In the genomic region with DNA sequence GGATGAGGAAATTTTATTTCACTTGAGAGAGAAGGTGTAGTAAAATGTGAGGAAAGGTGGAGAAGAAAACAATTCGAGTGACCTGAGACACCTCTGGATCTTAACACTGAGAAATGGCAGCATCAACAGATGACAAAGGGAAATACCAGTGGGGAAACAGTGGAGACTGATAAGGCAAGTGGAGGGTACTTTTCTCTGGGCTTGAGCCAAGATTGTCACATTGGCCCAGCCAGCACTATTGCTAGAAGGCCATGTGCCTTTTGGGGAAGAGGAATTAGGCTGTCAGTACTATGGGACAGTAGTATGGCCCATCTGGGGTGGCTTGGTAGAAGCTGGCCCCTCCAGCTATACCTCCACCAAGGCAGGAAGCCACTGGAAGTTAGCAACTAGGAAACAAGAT, we compare ENCODE assay signal across 25 cellular contexts. TPM values are rescaled to one million over a fixed set of nuclear protein-coding genes. Genes with fewer than 3 reads are reported as not detected.
"Had no signal": no experiment of that assay in that cellular context is flagged by ENCODE, and none has a peak within 500 bp of the region (broad histone marks: within the 10 kb centered on the region; RNA-seq: fewer than 3 reads in every experiment).

No MANE protein-coding gene starts in this region.

- H3K4me3 Mint-ChIP-seq: activated CD4-positive, alpha-beta T cell treated with anti-CD3 and anti-CD28 coated beads, Interleukin-2, amount 10 ng/mL, durations not matched to agents 7 days and 5 days; activated CD8-positive, alpha-beta T cell treated with anti-CD3 and anti-CD28 coated beads, Interleukin-2, amount 10 ng/mL, durations not matched to agents 7 days and 5 days; activated T-cell treated with anti-CD3 and anti-CD28 coated beads, Interleukin-2, amount 50 U/mL, for 72 hours; naive B cell; stimulated activated naive B cell treated with anti-CD40 and anti-IgM and Interleukin-4, amounts not matched to agents 10 μg/mL and 1 μg/mL and 100 μg/mL, for 72 hours; T-helper 1 cell treated with Interleukin-12 subunit alpha and Interleukin-12 subunit beta and Interleukin-4 antibody, amounts not matched to agents 30 μg/mL and 1 μg/mL, for 36 hours; type B pancreatic cell had no signal

- H3K36me3 Mint-ChIP-seq: naive B cell; stimulated activated naive B cell treated with anti-CD40 and anti-IgM and Interleukin-4, amounts not matched to agents 10 μg/mL and 1 μg/mL and 100 μg/mL, for 72 hours; type B pancreatic cell had no signal

- DNase-seq: activated CD4-positive, alpha-beta T cell treated with anti-CD3 and anti-CD28 coated beads, Interleukin-2, amount 10 ng/mL, durations not matched to agents 7 days and 5 days; activated CD4-positive, CD25-positive, alpha-beta regulatory T cell treated with anti-CD3 and anti-CD28 coated beads, Interleukin-2, amount 50 U/mL, for 72 hours; activated CD8-positive, alpha-beta T cell treated with anti-CD3 and anti-CD28 coated beads, Interleukin-2, amount 10 ng/mL, durations not matched to agents 7 days and 5 days; activated effector memory CD4-positive, alpha-beta T cell treated with anti-CD3 and anti-CD28 coated beads, Interleukin-2, amount 50 U/mL, for 16 hours; activated naive CD4-positive, alpha-beta T cell treated with anti-CD3 and anti-CD28 coated beads, Interleukin-2, amount 50 U/mL, for 16 hours; activated T-cell treated with anti-CD3 and anti-CD28 coated beads, Interleukin-2, amount 50 U/mL, for 72 hours; anterior cingulate cortex; body of pancreas; hippocampal formation; left colon; lower lobe of right lung; naive B cell; nucleus accumbens; sigmoid colon; stimulated activated CD4-positive, alpha-beta T cell treated with anti-CD3 and anti-CD28 coated beads, Interleukin-2, amount 100 ng/mL, for 48 hours; stimulated activated CD8-positive, alpha-beta memory T cell treated with anti-CD3 and anti-CD28 coated beads, Interleukin-4, amount 100 ng/mL, for 48 hours; stimulated activated naive B cell treated with anti-CD40 and anti-IgM and Interleukin-4, amounts not matched to agents 10 μg/mL and 1 μg/mL and 100 μg/mL, for 72 hours; T1000; WERI-Rb-1 had no signal

- H3K27ac Mint-ChIP-seq: activated CD4-positive, alpha-beta T cell treated with anti-CD3 and anti-CD28 coated beads, Interleukin-2, amount 10 ng/mL, durations not matched to agents 7 days and 5 days; activated CD8-positive, alpha-beta T cell treated with anti-CD3 and anti-CD28 coated beads, Interleukin-2, amount 10 ng/mL, durations not matched to agents 7 days and 5 days; activated T-cell treated with anti-CD3 and anti-CD28 coated beads, Interleukin-2, amount 50 U/mL, for 72 hours; naive B cell; stimulated activated naive B cell treated with anti-CD40 and anti-IgM and Interleukin-4, amounts not matched to agents 10 μg/mL and 1 μg/mL and 100 μg/mL, for 72 hours; T-helper 1 cell treated with Interleukin-12 subunit alpha and Interleukin-12 subunit beta and Interleukin-4 antibody, amounts not matched to agents 30 μg/mL and 1 μg/mL, for 36 hours; type B pancreatic cell had no signal

- H3K4me3 ChIP-seq: body of pancreas, cardiac muscle cell, lower lobe of right lung, sigmoid colon, thoracic aorta had no signal

- H3K9me3 ChIP-seq: body of pancreas, lower lobe of right lung, sigmoid colon, thoracic aorta had no signal

- H3K27me3 ChIP-seq: body of pancreas, cardiac muscle cell, sigmoid colon had no signal

- H3K4me1 ChIP-seq: body of pancreas, lower lobe of right lung, sigmoid colon had no signal

- H3K27ac ChIP-seq: body of pancreas, cardiac muscle cell, epithelial cell of prostate, lower lobe of right lung, sigmoid colon, thoracic aorta, WERI-Rb-1 had no signal

- H3K9me3 Mint-ChIP-seq: activated CD4-positive, alpha-beta T cell treated with anti-CD3 and anti-CD28 coated beads, Interleukin-2, amount 10 ng/mL, durations not matched to agents 7 days and 5 days; activated T-cell treated with anti-CD3 and anti-CD28 coated beads, Interleukin-2, amount 50 U/mL, for 72 hours; stimulated activated naive B cell treated with anti-CD40 and anti-IgM and Interleukin-4, amounts not matched to agents 10 μg/mL and 1 μg/mL and 100 μg/mL, for 72 hours; T-helper 1 cell treated with Interleukin-12 subunit alpha and Interleukin-12 subunit beta and Interleukin-4 antibody, amounts not matched to agents 30 μg/mL and 1 μg/mL, for 36 hours had no signal

- H3K36me3 ChIP-seq: lower lobe of right lung, WERI-Rb-1 had no signal

- ATAC-seq: activated CD8-positive, alpha-beta T cell treated with anti-CD3 and anti-CD28 coated beads, Interleukin-2, amount 10 ng/mL, durations not matched to agents 7 days and 5 days; activated T-cell treated with anti-CD3 and anti-CD28 coated beads, Interleukin-2, amount 50 U/mL, for 72 hours; body of pancreas; left colon; lower lobe of right lung; stimulated activated naive B cell treated with anti-CD40 and anti-IgM and Interleukin-4, amounts not matched to agents 10 μg/mL and 1 μg/mL and 100 μg/mL, for 72 hours had no signal

- H3K4me1 Mint-ChIP-seq: naive B cell; stimulated activated naive B cell treated with anti-CD40 and anti-IgM and Interleukin-4, amounts not matched to agents 10 μg/mL and 1 μg/mL and 100 μg/mL, for 72 hours had no signal

RNA-seq across cellular contexts. Expression of gene SYPL2, which starts 8.4 kb away (rescaled TPM):
- total RNA-seq: activated CD4-positive, alpha-beta T cell treated with anti-CD3 and anti-CD28 coated beads, Interleukin-2, amount 10 ng/mL, durations not matched to agents 7 days and 5 days; activated CD8-positive, alpha-beta T cell treated with anti-CD3 and anti-CD28 coated beads, Interleukin-2, amount 10 ng/mL, durations not matched to agents 7 days and 5 days had no signal
- polyA plus RNA-seq: neural cell had no signal
